In genomic region chr10:89251417-89252224, GRCh38 we compare ENCODE assay signal across 8 cellular contexts. TPM values are rescaled to one million over a fixed set of nuclear protein-coding genes. Genes with fewer than 3 reads are reported as not detected.
A peak's percentile ranks its signal among the peaks of the same experiment; 100 is the strongest.
DNase-seq lines count a peak whose midpoint lies in the region; ATAC-seq, FAIRE-seq and TF ChIP-seq lines count a peak whose summit lies in the region.

Gene LIPA, minus strand, starts transcription at chr10:89251775. Its CDS starts 4,127 bp downstream, at chr10:89247648.

- peaks cover 8% of the 10 kb centered on the region for H3K4me1 ChIP-seq in keratinocyte (ENCODE audit: control insufficient read depth, extremely low read depth, insufficient read depth, low read length)

- TF ChIP-seq CTCF in AG10803 (conservative IDR thresholded peaks at IDR 0.05; ENCODE audit: low read length), result no peak
- TF ChIP-seq CTCF in keratinocyte (optimal IDR thresholded peaks at IDR 0.05 in 1 of 3, IDR thresholded peaks at IDR 0.05 in 1 of 3, conservative IDR thresholded peaks at IDR 0.05 in 1 of 3; ENCODE audit: extremely low read depth in 1 of 3, insufficient read depth in 2 of 3, low read length in 3 of 3), result no peak

- peaks cover 0 to 6% of the 10 kb centered on the region in 2 experiments for H3K36me3 ChIP-seq in keratinocyte (ENCODE audit: control insufficient read depth in 2 of 2, extremely low read depth in 1 of 2, insufficient read depth in 2 of 2, low read length in 2 of 2)

- peak; percentile 90 for ATAC-seq in GM19043 (IDR thresholded peaks at IDR 0.05; ENCODE audit: low read depth, unreplicated experiment)
- ATAC-seq in HG03378 (IDR thresholded peaks at IDR 0.05; ENCODE audit: unreplicated experiment), result peak; percentile 90

- dilution Hi-C loops in keratinocyte (cut with MboI; ENCODE audit: extremely low pct_ligation_motif_present, low sequenced_read_pairs), result no loop called here

- peak within 1 kb of the TSS; percentile 68 for H3K9ac ChIP-seq in keratinocyte (ENCODE audit: control insufficient read depth, extremely low read depth, insufficient read depth, low read length)

- H3K27me3 ChIP-seq in keratinocyte (ENCODE audit: control insufficient read depth, extremely low read depth, insufficient read depth, low read length), result no peaks in the 10 kb centered on the region

- H3K4me2 ChIP-seq in keratinocyte (ENCODE audit: control insufficient read depth, extremely low read depth, insufficient read depth, low read depth, low read length), result peak within 1 kb of the TSS; percentile 87

- peak; percentile 94 for FAIRE-seq in keratinocyte (lab: Jason Lieb, UNC)

- H3K9me1 ChIP-seq in keratinocyte (ENCODE audit: control insufficient read depth, extremely low read depth, insufficient read depth, low read length), result no peaks in the 10 kb centered on the region

- peak within 1 kb of the TSS; percentile 87 for H3K4me3 ChIP-seq in AG10803 (ENCODE audit: low read length)
- H3K4me3 ChIP-seq in keratinocyte (ENCODE audit: control insufficient read depth in 2 of 3, extremely low read depth in 1 of 3, insufficient read depth in 2 of 3, low read depth in 1 of 3, low read length in 3 of 3), result peak within 1 kb of the TSS; percentile 72 to 96 (median 79)

- peaks cover 18% of the 10 kb centered on the region for H3K79me2 ChIP-seq in keratinocyte (ENCODE audit: control insufficient read depth, insufficient read depth, low read length)

- peak within 1 kb of the TSS; percentile 63 for H2AFZ ChIP-seq in keratinocyte (ENCODE audit: control insufficient read depth, low read length)

- H4K20me1 ChIP-seq in keratinocyte (ENCODE audit: control insufficient read depth, extremely low read depth, insufficient read depth, low read length), result no peaks in the 10 kb centered on the region

- DNase-seq in AG10803 (ENCODE audit: low read depth), result peak; percentile 97
- peak; percentile 96 for DNase-seq in NCI-H460 (ENCODE audit: extremely low read depth, low read depth)
- peak; percentile 90 for DNase-seq in activated CD4-positive, CD25-positive, alpha-beta regulatory T cell treated with anti-CD3 and anti-CD28 coated beads, Interleukin-2, amount 50 U/mL, for 72 hours
- peak; percentile 98 for DNase-seq in cerebellum (ENCODE audit: low spot score)
- DNase-seq in keratinocyte (ENCODE audit: low read depth, low spot score), result peak; percentile 89
- peak; percentile 83 to 91 for DNase-seq in stimulated activated CD4-positive, alpha-beta T cell treated with anti-CD3 and anti-CD28 coated beads, Interleukin-15, amount 100 ng/mL, for 1 hour (ENCODE audit: low read depth in 1 of 2, low spot score in 1 of 2)

- no peaks in the 10 kb centered on the region for H3K9me3 ChIP-seq in keratinocyte (ENCODE audit: control insufficient read depth, low read depth, low read length)

- peak within 1 kb of the TSS; percentile 56 for H3K27ac ChIP-seq in keratinocyte (ENCODE audit: control insufficient read depth, insufficient read depth, low read length)

RNA-seq across cellular contexts. Expression of gene LIPA, which starts in this region (rescaled TPM):
- 67.7 and 70.7 TPM in 2 replicates for total RNA-seq in NCI-H460 (2014; rRNA removed; shearing (Covaris generic))
- polyA plus RNA-seq in NCI-H460 (2014; cell fraction: nucleus; rRNA removed), result 60.3 and 83.7 TPM in 2 replicates
- 36.4 TPM for total RNA-seq in cerebellum
- 105 to 157 TPM (median 156 TPM) in 3 replicates for polyA plus RNA-seq in keratinocyte
- polyA plus RNA-seq in keratinocyte (2011; ENCODE audit: low read depth), result 38.8 TPM
- polyA plus RNA-seq in keratinocyte (2011; cell fraction: cytosol; rRNA removed), result 54.5 and 117 TPM in 2 replicates
- 281 and 301 TPM in 2 replicates for polyA plus RNA-seq in keratinocyte (2011; cell fraction: nucleus; rRNA removed)
- polyA plus RNA-seq in keratinocyte (2012; ENCODE audit: low replicate concordance), result 26.2 and 87.7 TPM in 2 replicates
- polyA minus RNA-seq in keratinocyte, result 45.2 to 155 TPM (median 148 TPM) in 3 replicates
- polyA minus RNA-seq in keratinocyte (2011; cell fraction: cytosol; rRNA and poly(A)+ RNA removed), result 60.0 TPM
- polyA minus RNA-seq in keratinocyte (2011; cell fraction: nucleus; rRNA and poly(A)+ RNA removed), result 225 and 412 TPM in 2 replicates

Comparison
In these comparisons a context has a peak if more than half of its experiments do, and no peak if none do; other contexts are left out.
1. Peak in every context shown above with its lines: DNase-seq, ATAC-seq, H3K4me3 ChIP-seq and H3K27ac ChIP-seq.